In genomic region chr6:108555399-108556052, GRCh38 we compare ENCODE assay signal across 1 cellular context.
TF ChIP-seq lines count a peak whose summit lies in the region.

No MANE protein-coding gene starts in this region.

TF ChIP-seq in SK-N-SH, 30 proteins besides CTCF, POLR2A, EP300 and RAD21 (continued from another document):
- TF ChIP-seq REST (IDR thresholded peaks at IDR 0.05; ENCODE audit: low read depth, low read length): no peak
